Comparison of ENCODE assay signal across 9 cellular contexts in the genomic region with DNA sequence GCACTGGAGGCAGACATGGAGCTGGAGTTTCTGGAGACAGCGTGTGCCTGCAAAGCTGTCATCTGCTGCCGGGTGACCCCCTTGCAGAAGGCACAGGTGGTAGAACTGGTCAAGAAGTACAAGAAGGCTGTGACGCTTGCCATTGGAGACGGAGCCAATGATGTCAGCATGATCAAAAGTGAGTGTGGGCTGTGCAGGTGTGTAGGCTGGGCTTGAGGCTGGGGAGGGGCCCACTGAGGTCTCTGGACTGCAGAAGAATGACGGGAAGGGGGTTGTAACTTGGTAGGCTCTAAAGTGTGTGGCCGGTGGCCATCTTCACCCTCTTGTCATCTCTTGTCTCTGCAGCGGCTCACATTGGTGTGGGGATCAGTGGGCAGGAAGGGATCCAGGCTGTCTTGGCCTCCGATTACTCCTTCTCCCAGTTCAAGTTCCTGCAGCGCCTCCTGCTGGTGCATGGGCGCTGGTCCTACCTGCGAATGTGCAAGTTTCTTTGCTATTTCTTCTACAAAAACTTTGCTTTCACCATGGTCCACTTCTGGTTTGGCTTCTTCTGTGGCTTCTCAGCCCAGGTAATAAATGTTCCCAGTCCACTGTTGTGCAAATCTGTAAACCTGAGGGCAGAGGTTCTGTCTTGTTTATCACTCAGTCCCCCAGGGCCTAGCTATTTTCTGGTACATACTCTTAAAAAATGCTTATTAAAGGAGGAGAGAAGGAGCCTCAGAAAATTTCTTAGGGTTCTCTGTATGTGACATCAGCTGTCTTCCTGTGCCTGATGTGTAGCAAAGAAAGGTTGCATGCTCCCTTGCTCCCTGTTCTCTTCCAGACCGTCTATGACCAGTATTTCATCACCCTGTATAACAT. TPM values are rescaled to one million over a fixed set of nuclear protein-coding genes. Genes with fewer than 3 reads are reported as not detected.
DNase-seq lines count a peak whose midpoint lies in the region; ATAC-seq and TF ChIP-seq lines count a peak whose summit lies in the region.
"Had no signal": no experiment of that assay in that cellular context is flagged by ENCODE, and none has a peak within 500 bp of the region (broad histone marks: within the 10 kb centered on the region; RNA-seq: fewer than 3 reads in every experiment).

No MANE protein-coding gene starts in this region.

- no peak for ATAC-seq in HG03565 (IDR thresholded peaks at IDR 0.05; ENCODE audit: unreplicated experiment)
- ATAC-seq in HG02938 (IDR thresholded peaks at IDR 0.05; ENCODE audit: unreplicated experiment): no peak

- DNase-seq in EL (peak; percentile 39), NCI-H526 treated with DMSO at 0.1 percent for 48 hours (lab: John Stamatoyannopoulos, UW) (peak; percentile 25), fibroblast of the aortic adventitia (ENCODE audit: low read depth) (peak; percentile 55), NCI-H2029 treated with DMSO at 0.1 percent for 48 hours (lab: John Stamatoyannopoulos, UW) (no peak)
- DNase-seq in activated T-cell treated with anti-CD3 and anti-CD28 coated beads, Interleukin-2, amount 50 U/mL, for 1 hour: peak; percentile 81
- DNase-seq in stimulated activated CD4-positive, alpha-beta T cell treated with anti-CD3 and anti-CD28 coated beads, Interleukin-15, amount 100 ng/mL, for 1 hour (ENCODE audit: low read depth in 1 of 2, low spot score in 1 of 2): peak; percentile 58 to 64

- H3K4me3 ChIP-seq in fibroblast of the aortic adventitia (ENCODE audit: low read depth, low read length): no peak overlapping the region

- peak; percentile 74 for TF ChIP-seq CTCF in fibroblast of the aortic adventitia (IDR thresholded peaks at IDR 0.05; ENCODE audit: insufficient read depth, low read length)

RNA-seq across cellular contexts. Expression of gene ATP8B2, which starts 19.9 kb away (rescaled TPM):
- total RNA-seq in fibroblast of the aortic adventitia (ENCODE audit: low replicate concordance): 58.3 and 231 TPM in 2 replicates

RNA-seq across cellular contexts. Expression of gene AQP10, which starts 24.3 kb away (rescaled TPM):
- not detected in 2 replicates for total RNA-seq in fibroblast of the aortic adventitia (ENCODE audit: low replicate concordance)
- total RNA-seq: NCI-H460 had no signal

RNA-seq across cellular contexts. Expression of gene IL6R, which starts 59.9 kb away (rescaled TPM):
- total RNA-seq in fibroblast of the aortic adventitia (ENCODE audit: low replicate concordance): 1.3 and 5.3 TPM in 2 replicates
